19 cellular contexts compared by ENCODE assay signal in genomic region chr12:2092890-2093289, GRCh38. TPM values are rescaled to one million over a fixed set of nuclear protein-coding genes. Genes with fewer than 3 reads are reported as not detected.
DNase-seq lines count a peak whose midpoint lies in the region; ATAC-seq, FAIRE-seq and TF ChIP-seq lines count a peak whose summit lies in the region.
"Had no signal": no experiment of that assay in that cellular context is flagged by ENCODE, and none has a peak within 500 bp of the region (broad histone marks: within the 10 kb centered on the region; RNA-seq: fewer than 3 reads in every experiment).

No MANE protein-coding gene starts in this region.

- H3K4me1 ChIP-seq in astrocyte (ENCODE audit: insufficient read depth, low read length) (no peaks in the 10 kb centered on the region), smooth muscle cell (ENCODE audit: low read depth) (no peaks in the 10 kb centered on the region), adrenal gland (replicated peaks in 1 of 2) (no peaks in the 10 kb centered on the region)
- H3K4me1 ChIP-seq: BE2C, colonic mucosa, pancreas had no signal

- H3K36me3 Mint-ChIP-seq in astrocyte (ENCODE audit: low read depth, unreplicated experiment), result peaks cover 4% of the 10 kb centered on the region

- H3K27ac Mint-ChIP-seq in astrocyte (ENCODE audit: unreplicated experiment), result no peak overlapping the region
- H3K27ac Mint-ChIP-seq: activated naive CD8-positive, alpha-beta T cell treated with anti-CD3 and anti-CD28 coated beads, Interleukin-2, amount 50 U/mL, for 24 hours; activated T-cell treated with anti-CD3 and anti-CD28 coated beads, Interleukin-2, amount 50 U/mL, for 72 hours; stimulated activated naive CD8-positive, alpha-beta T cell treated with anti-CD3 and anti-CD28 coated beads, Interleukin-15, Interleukin-2, amounts not matched to agents 100 ng/mL and 50 ng/mL, for 24 hours had no signal

- H4K20me1 ChIP-seq in astrocyte (ENCODE audit: insufficient read depth, low read length) (peaks cover 3% of the 10 kb centered on the region), smooth muscle cell (ENCODE audit: low read depth) (no peaks in the 10 kb centered on the region)

- no peak for FAIRE-seq in astrocyte (lab: Jason Lieb, UNC)
- FAIRE-seq: pancreas had no signal

- 52% methylated on average over 6 of the region's 6 CpGs for WGBS in smooth muscle cell (ENCODE audit: low lambda C conversion rate)
- 82 to 95% (median 87%) methylated on average over 3 to 6 of the region's 6 CpGs for WGBS in adrenal gland, 4 donors

- TF ChIP-seq CTCF in astrocyte (IDR thresholded peaks at IDR 0.05; ENCODE audit: insufficient read depth, low read depth, low read length) (no peak), smooth muscle cell (IDR thresholded peaks at IDR 0.05; ENCODE audit: borderline replicate concordance, insufficient read depth, poor library complexity, severe bottlenecking) (no peak), adrenal gland (IDR thresholded peaks at IDR 0.05) (no peak)

- H3K27ac ChIP-seq in astrocyte (ENCODE audit: low read depth, low read length) (no peak overlapping the region), smooth muscle cell (ENCODE audit: low read depth) (peak overlapping the region; percentile 31), adrenal gland (no peak overlapping the region)
- H3K27ac ChIP-seq: colonic mucosa, KMS-11, pancreas, SK-N-MC had no signal

- H3K9me3 Mint-ChIP-seq in astrocyte (ENCODE audit: unreplicated experiment), result peaks cover 6% of the 10 kb centered on the region
- H3K9me3 Mint-ChIP-seq: activated naive CD8-positive, alpha-beta T cell treated with anti-CD3 and anti-CD28 coated beads, Interleukin-2, amount 50 U/mL, for 24 hours; activated T-cell treated with anti-CD3 and anti-CD28 coated beads, Interleukin-2, amount 50 U/mL, for 72 hours; stimulated activated naive CD8-positive, alpha-beta T cell treated with anti-CD3 and anti-CD28 coated beads, Interleukin-15, Interleukin-2, amounts not matched to agents 100 ng/mL and 50 ng/mL, for 24 hours had no signal

- H3K4me3 Mint-ChIP-seq in astrocyte (ENCODE audit: unreplicated experiment), result no peak overlapping the region
- H3K4me3 Mint-ChIP-seq: activated naive CD8-positive, alpha-beta T cell treated with anti-CD3 and anti-CD28 coated beads, Interleukin-2, amount 50 U/mL, for 24 hours; activated T-cell treated with anti-CD3 and anti-CD28 coated beads, Interleukin-2, amount 50 U/mL, for 72 hours; stimulated activated naive CD8-positive, alpha-beta T cell treated with anti-CD3 and anti-CD28 coated beads, Interleukin-15, Interleukin-2, amounts not matched to agents 100 ng/mL and 50 ng/mL, for 24 hours had no signal

- no peaks in the 10 kb centered on the region for H3K79me2 ChIP-seq in astrocyte (ENCODE audit: insufficient read depth, low read length)
- no peaks in the 10 kb centered on the region for H3K79me2 ChIP-seq in smooth muscle cell (ENCODE audit: low read depth)

- H3K9ac ChIP-seq in astrocyte (ENCODE audit: low read length) (no peak overlapping the region), smooth muscle cell (ENCODE audit: low read depth) (no peak overlapping the region)
- H3K9ac ChIP-seq: KMS-11 had no signal

- H2AFZ ChIP-seq in astrocyte (ENCODE audit: low read depth, low read length), result no peak overlapping the region
- no peak overlapping the region for H2AFZ ChIP-seq in smooth muscle cell (ENCODE audit: low read depth)

- peaks cover 14% of the 10 kb centered on the region for H3K27me3 Mint-ChIP-seq in astrocyte (ENCODE audit: low read depth, unreplicated experiment)

- DNase-seq in ELR (ENCODE audit: low read depth) (peak; percentile 61), astrocyte (ENCODE audit: low read depth) (peak; percentile 47), left ventricle myocardium superior (peak; percentile 72), smooth muscle cell (lab: John Stamatoyannopoulos, UW; ENCODE audit: unreplicated experiment) (no peak), adrenal gland (no peak)
- DNase-seq: activated naive CD8-positive, alpha-beta T cell treated with anti-CD3 and anti-CD28 coated beads, Interleukin-2, amount 50 U/mL, for 24 hours; activated T-cell treated with anti-CD3 and anti-CD28 coated beads, Interleukin-2, amount 50 U/mL, for 72 hours; BE2C; colonic mucosa; NCI-H1436 treated with DMSO at 0.1 percent for 48 hours; NCI-H446; pancreas; stimulated activated CD4-positive, alpha-beta T cell treated with anti-CD3 and anti-CD28 coated beads, Interleukin-12 subunit alpha, Interleukin-12 subunit beta, amount 100 ng/mL, for 4 hours had no signal

- H3K27me3 ChIP-seq in astrocyte (ENCODE audit: insufficient read depth, low read length) (peaks cover 2% of the 10 kb centered on the region), smooth muscle cell (ENCODE audit: low read depth) (no peaks in the 10 kb centered on the region), adrenal gland (no peaks in the 10 kb centered on the region)
- H3K27me3 ChIP-seq: colonic mucosa, pancreas had no signal

- H3K4me2 ChIP-seq in astrocyte (ENCODE audit: low read length) (no peak overlapping the region), smooth muscle cell (peak overlapping the region; percentile 50)
- H3K4me2 ChIP-seq: KMS-11 had no signal

- no peaks in the 10 kb centered on the region for H3K36me3 ChIP-seq in astrocyte (ENCODE audit: insufficient read depth, low read length)
- no peaks in the 10 kb centered on the region for H3K36me3 ChIP-seq in smooth muscle cell (ENCODE audit: low read depth)
- H3K36me3 ChIP-seq in adrenal gland (replicated peaks in 1 of 2), result no peaks in the 10 kb centered on the region
- H3K36me3 ChIP-seq: BE2C, colonic mucosa, pancreas had no signal

- ATAC-seq in left ventricle myocardium superior (peak; percentile 84), HG02938 (IDR thresholded peaks at IDR 0.05; ENCODE audit: unreplicated experiment) (no peak), HG02840 (IDR thresholded peaks at IDR 0.05; ENCODE audit: low FRiP score, unreplicated experiment) (no peak), HG03520 (IDR thresholded peaks at IDR 0.05; ENCODE audit: unreplicated experiment) (no peak)
- ATAC-seq: activated naive CD8-positive, alpha-beta T cell treated with anti-CD3 and anti-CD28 coated beads, Interleukin-2, amount 50 U/mL, for 24 hours; activated T-cell treated with anti-CD3 and anti-CD28 coated beads, Interleukin-2, amount 50 U/mL, for 72 hours; pancreas had no signal

- H3K9me3 ChIP-seq in astrocyte (ENCODE audit: insufficient read depth, low read depth, low read length) (no peaks in the 10 kb centered on the region), smooth muscle cell (replicated peaks; ENCODE audit: low read depth) (no peaks in the 10 kb centered on the region), adrenal gland (replicated peaks in 1 of 3) (no peaks in the 10 kb centered on the region)
- H3K9me3 ChIP-seq: BE2C, colonic mucosa, pancreas had no signal

- intact Hi-C loops in left ventricle myocardium superior (cut with micrococcal nuclease), result no loop called here
- intact Hi-C loops in adrenal gland (cut with DNase I), result no loop called here

- TF ChIP-seq POLR2A in adrenal gland (IDR thresholded peaks at IDR 0.05), result no peak

- H3K4me1 Mint-ChIP-seq in astrocyte (ENCODE audit: low read depth, unreplicated experiment), result peaks cover 10% of the 10 kb centered on the region
- H3K4me1 Mint-ChIP-seq: activated naive CD8-positive, alpha-beta T cell treated with anti-CD3 and anti-CD28 coated beads, Interleukin-2, amount 50 U/mL, for 24 hours had no signal

- no peak overlapping the region for H3K4me3 ChIP-seq in astrocyte (ENCODE audit: insufficient read depth, low read depth, low read length)
- H3K4me3 ChIP-seq in smooth muscle cell, result no peak overlapping the region
- H3K4me3 ChIP-seq in adrenal gland, result no peak overlapping the region
- H3K4me3 ChIP-seq: colonic mucosa, pancreas, SK-N-MC had no signal

- H3F3A ChIP-seq in smooth muscle cell (ENCODE audit: low read depth), result no peaks in the 10 kb centered on the region

RNA-seq across cellular contexts. Expression of gene CACNA1C, which starts 40.1 kb away (rescaled TPM):
- total RNA-seq in astrocyte (1.5 and 2.1 TPM in 2 replicates), left ventricle myocardium superior (201 TPM), smooth muscle cell (3.8 and 4.5 TPM in 2 replicates), adrenal gland (1 to 10 TPM; 2.4 to 5.8 (median 3.7) TPM)
- polyA plus RNA-seq in smooth muscle cell (1.6 and 2.2 TPM in 2 replicates), adrenal gland (1 to 10 TPM; 2.0 to 5.4 (median 2.4) TPM)

Comparison
In these comparisons a context has a peak if more than half of its experiments do, and no peak if none do; other contexts are left out.
1. DNase-seq: peak in ELR (single experiment), astrocyte (single experiment) and left ventricle myocardium superior (single experiment); none in smooth muscle cell (single experiment) and adrenal gland (0 of 7).
2. RNA of gene CACNA1C, which starts 40.1 kb away (total RNA-seq): 201 TPM in left ventricle myocardium superior (single experiment); 3.8 to 4.5 TPM in smooth muscle cell, 2.4 to 5.8 TPM in adrenal gland and 1.5 to 2.1 TPM in astrocyte; every median in the first group is over 10 times any median in the second.